9 cellular contexts compared by ENCODE assay signal in the genomic region with DNA sequence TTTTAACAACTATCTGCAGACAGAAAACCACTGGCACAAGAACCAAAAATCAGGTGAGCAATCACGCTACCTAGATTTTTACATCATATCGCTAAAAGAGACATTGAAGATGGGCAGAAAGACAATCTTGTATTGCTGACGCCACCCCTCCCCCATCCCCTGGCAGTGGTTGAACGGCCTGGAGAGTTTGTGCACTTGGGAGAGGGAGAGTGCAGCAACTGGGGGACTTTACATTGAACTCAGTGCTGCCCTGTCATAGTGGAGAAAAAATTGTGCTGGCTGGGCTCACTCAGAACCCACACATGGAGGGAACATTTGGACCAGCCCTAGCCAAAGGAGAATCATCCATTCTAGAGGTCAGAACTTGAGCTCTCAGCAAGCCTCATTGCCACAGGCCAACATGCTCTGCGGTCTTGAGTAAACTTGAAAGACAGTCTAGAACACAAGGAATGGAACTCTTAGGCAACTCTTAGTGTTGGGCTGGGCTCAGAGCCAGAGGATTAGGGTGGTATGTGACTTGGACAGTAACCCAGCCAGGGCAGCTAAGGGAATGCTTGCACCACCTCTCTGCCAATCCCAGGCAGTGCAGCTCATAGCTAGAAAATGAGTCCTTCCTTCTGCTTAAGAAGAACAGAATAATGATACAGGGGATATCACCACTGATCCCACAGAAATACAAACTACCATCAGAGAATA.
A peak's percentile ranks its signal among the peaks of the same experiment; 100 is the strongest.
DNase-seq lines count a peak whose midpoint lies in the region; ATAC-seq and TF ChIP-seq lines count a peak whose summit lies in the region.
"Had no signal": no experiment of that assay in that cellular context is flagged by ENCODE, and none has a peak within 500 bp of the region (broad histone marks: within the 10 kb centered on the region; RNA-seq: fewer than 3 reads in every experiment).

No MANE protein-coding gene starts in this region.

- TF ChIP-seq POLR2A in sigmoid colon (IDR thresholded peaks at IDR 0.05): no peak

- intact Hi-C loops in left colon (cut with DNase I, micrococcal nuclease) (no loop called here), sigmoid colon (cut with DNase I) (no loop called here)

- DNase-seq in A172 (ENCODE audit: low spot score) (peak; percentile 84), HuH-7 (ENCODE audit: low spot score) (peak; percentile 30), cerebellar cortex (ENCODE audit: low spot score) (peak; percentile 1), left colon (peak in 1 of 2 donors; percentile 10), sigmoid colon (no peak), NCI-H748 treated with DMSO at 0.1 percent for 48 hours (lab: John Stamatoyannopoulos, UW) (no peak)
- no peak for DNase-seq in activated CD8-positive, alpha-beta memory T cell treated with anti-CD3 and anti-CD28 coated beads, Interleukin-2, amount 10 ng/mL, durations not matched to agents 7 days and 5 days

- TF ChIP-seq EP300 in sigmoid colon (IDR thresholded peaks at IDR 0.05): no peak

- WGBS in sigmoid colon, 2 donors: 87 to 89% methylated on average over 5 of the region's 5 CpGs

- H3K27ac ChIP-seq in sigmoid colon: peak overlapping the region in 1 of 4 donors; percentile 51
- H3K27ac ChIP-seq: VCaP had no signal

- H3K9me3 Mint-ChIP-seq in activated CD8-positive, alpha-beta memory T cell treated with anti-CD3 and anti-CD28 coated beads, Interleukin-2, amount 10 ng/mL, durations not matched to agents 7 days and 5 days (ENCODE audit: low read depth): no peaks in the 10 kb centered on the region

- H3K4me1 ChIP-seq in sigmoid colon: no peaks in the 10 kb centered on the region

- CTCF ChIA-PET in activated CD8-positive, alpha-beta memory T cell treated with anti-CD3 and anti-CD28 coated beads, Interleukin-2, amount 10 ng/mL, durations not matched to agents 7 days and 5 days (lab: Charles Lee): no interaction called here

- no peak overlapping the region for H3K4me3 ChIP-seq in sigmoid colon

- no peaks in the 10 kb centered on the region for H3K27me3 Mint-ChIP-seq in activated CD8-positive, alpha-beta memory T cell treated with anti-CD3 and anti-CD28 coated beads, Interleukin-2, amount 10 ng/mL, durations not matched to agents 7 days and 5 days

- peaks cover 2% of the 10 kb centered on the region for H3K36me3 Mint-ChIP-seq in activated CD8-positive, alpha-beta memory T cell treated with anti-CD3 and anti-CD28 coated beads, Interleukin-2, amount 10 ng/mL, durations not matched to agents 7 days and 5 days

- no peaks in the 10 kb centered on the region for H3K4me1 Mint-ChIP-seq in activated CD8-positive, alpha-beta memory T cell treated with anti-CD3 and anti-CD28 coated beads, Interleukin-2, amount 10 ng/mL, durations not matched to agents 7 days and 5 days

- H3K27me3 ChIP-seq in sigmoid colon: no peaks in the 10 kb centered on the region

- H3K4me3 Mint-ChIP-seq in activated CD8-positive, alpha-beta memory T cell treated with anti-CD3 and anti-CD28 coated beads, Interleukin-2, amount 10 ng/mL, durations not matched to agents 7 days and 5 days: no peak overlapping the region

- no peak for TF ChIP-seq CTCF in sigmoid colon (IDR thresholded peaks at IDR 0.05)

- no peaks in the 10 kb centered on the region for H3K36me3 ChIP-seq in sigmoid colon

- ATAC-seq in left colon (peak; percentile 30), GM19395 (IDR thresholded peaks at IDR 0.05; ENCODE audit: unreplicated experiment) (no peak)
- no peak for ATAC-seq in activated CD8-positive, alpha-beta memory T cell treated with anti-CD3 and anti-CD28 coated beads, Interleukin-2, amount 10 ng/mL, durations not matched to agents 7 days and 5 days

- no peak overlapping the region for H3K27ac Mint-ChIP-seq in activated CD8-positive, alpha-beta memory T cell treated with anti-CD3 and anti-CD28 coated beads, Interleukin-2, amount 10 ng/mL, durations not matched to agents 7 days and 5 days

- peaks cover 0 to 4% (median 0%) of the 10 kb centered on the region in 4 donors for H3K9me3 ChIP-seq in sigmoid colon

Comparison
In these comparisons a context has a peak if more than half of its experiments do, and no peak if none do; other contexts are left out.
1. DNase-seq: peak in A172 (single experiment), HuH-7 (single experiment) and cerebellar cortex (single experiment); none in sigmoid colon (single experiment), NCI-H748 treated with DMSO at 0.1 percent for 48 hours (single experiment) and activated CD8-positive, alpha-beta memory T cell treated with anti-CD3 and anti-CD28 coated beads, Interleukin-2, amount 10 ng/mL, durations not matched to agents 7 days and 5 days (single experiment).